Comparison of ENCODE assay signal across 25 cellular contexts in the genomic region with DNA sequence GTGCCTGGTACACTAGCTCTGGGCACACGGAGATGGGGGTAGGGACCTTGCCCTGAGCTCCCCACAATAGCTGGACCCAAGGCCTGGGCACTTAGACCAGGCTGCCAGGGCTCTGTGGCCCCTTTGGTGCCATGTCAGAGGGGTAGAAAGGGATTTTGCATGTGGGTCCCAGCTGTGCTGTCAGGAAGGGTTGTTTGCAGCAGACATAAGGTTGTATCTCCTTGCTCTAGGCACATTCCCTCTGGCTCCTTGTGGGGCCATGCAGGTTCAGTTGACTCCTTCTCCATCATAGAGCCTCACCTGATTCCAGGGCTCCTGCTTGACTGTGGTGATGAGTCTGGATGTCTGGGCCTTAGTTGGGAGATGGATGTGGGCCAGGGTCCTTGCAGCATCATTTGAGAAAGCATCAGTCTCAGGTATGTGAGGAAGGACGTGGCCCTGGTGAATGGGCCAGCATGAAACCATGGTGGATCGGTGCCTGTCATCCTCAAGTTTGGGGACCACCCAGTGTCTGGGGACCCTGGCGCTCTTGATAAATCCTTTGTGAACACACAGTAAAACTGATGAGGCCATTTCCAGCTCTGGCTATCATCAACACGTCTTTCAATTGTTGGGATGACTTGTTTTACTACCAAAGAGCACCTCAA.
DNase-seq lines count a peak whose midpoint lies in the region; ATAC-seq, FAIRE-seq and TF ChIP-seq lines count a peak whose summit lies in the region.
"Had no signal": no experiment of that assay in that cellular context is flagged by ENCODE, and none has a peak within 500 bp of the region (broad histone marks: within the 10 kb centered on the region; RNA-seq: fewer than 3 reads in every experiment).

No MANE protein-coding gene starts in this region.

- H2AFZ ChIP-seq in neuronal stem cell (ENCODE audit: low read length) (no peak overlapping the region), OCI-LY7 (ENCODE audit: low read length) (no peak overlapping the region)

- H4K8ac ChIP-seq in neuronal stem cell (ENCODE audit: low read depth, low read length): no peak overlapping the region

- ATAC-seq in HG03378 (IDR thresholded peaks at IDR 0.05; ENCODE audit: unreplicated experiment): no peak
- ATAC-seq: HCT116, Panc1 had no signal

- POLR2A ChIA-PET in OCI-LY7 (lab: Charles Lee): interaction anchor here (0.9 kb wide), 1 partner anchor 38 kb away, joined by 3 read pairs; no protein-coding TSS in a partner anchor

- no peak for TF ChIP-seq EP300 in esophagus muscularis mucosa (IDR thresholded peaks at IDR 0.05)

- BruUV-seq in OCI-LY7 (replicated peaks; lab: Mats Ljungman, UMichigan): no TSS peak

- no peak overlapping the region for H3K9ac ChIP-seq in neuronal stem cell (ENCODE audit: low read depth, low read length, poor library complexity)
- H3K9ac ChIP-seq: KMS-11 had no signal

- no peak overlapping the region for H2BK12ac ChIP-seq in neuronal stem cell (ENCODE audit: low read length)

- no peak overlapping the region for H3K4me2 ChIP-seq in neuronal stem cell (ENCODE audit: insufficient read depth, low read length, poor library complexity, severe bottlenecking)
- H3K4me2 ChIP-seq in OCI-LY7 (ENCODE audit: low read length): no peak overlapping the region
- H3K4me2 ChIP-seq: KMS-11 had no signal

- H3K4ac ChIP-seq in neuronal stem cell (ENCODE audit: low read length): no peak overlapping the region

- H3K36me3 ChIP-seq in bronchial epithelial cell (ENCODE audit: control insufficient read depth, insufficient read depth, low read length) (no peaks in the 10 kb centered on the region), esophagus muscularis mucosa (no peaks in the 10 kb centered on the region), neuronal stem cell (replicated peaks in 1 of 2; ENCODE audit: control insufficient read depth in 2 of 2, insufficient read depth in 2 of 2, low read length in 2 of 2) (no peaks in the 10 kb centered on the region), spleen (no peaks in the 10 kb centered on the region), OCI-LY7 (ENCODE audit: insufficient read depth, low read length) (no peaks in the 10 kb centered on the region)

- H2BK5ac ChIP-seq in neuronal stem cell (ENCODE audit: low read length): no peak overlapping the region

- H3K14ac ChIP-seq in neuronal stem cell (ENCODE audit: low read length): no peak overlapping the region

- H3K4me3 ChIP-seq in bronchial epithelial cell (ENCODE audit: low read depth, low read length): no peak overlapping the region
- no peak overlapping the region for H3K4me3 ChIP-seq in esophagus muscularis mucosa
- no peak overlapping the region for H3K4me3 ChIP-seq in neuronal stem cell (ENCODE audit: low read length in 2 of 2)
- H3K4me3 ChIP-seq in spleen: no peak overlapping the region
- H3K4me3 ChIP-seq in OCI-LY7 (ENCODE audit: low read depth, low read length, poor library complexity, severe bottlenecking): no peak overlapping the region

- in situ Hi-C loops in KBM-7 (cut with MboI; ENCODE audit: low pct_unique_long_range_greater_than_20kb, low sequenced_read_pairs): no loop called here

- intact Hi-C loops in esophagus muscularis mucosa (cut with DNase I) (no loop called here), spleen (cut with DNase I; ENCODE audit: low total_unique reads) (no loop called here), OCI-LY7 (cut with micrococcal nuclease; ENCODE audit: unreplicated experiment) (no loop called here)

- TF ChIP-seq CTCF in bronchial epithelial cell (IDR thresholded peaks at IDR 0.05; ENCODE audit: insufficient read depth, low read length, severe bottlenecking) (no peak), esophagus muscularis mucosa (IDR thresholded peaks at IDR 0.05) (no peak), spleen (IDR thresholded peaks at IDR 0.05 in 8 of 11, conservative IDR thresholded peaks at IDR 0.05 in 3 of 11) (no peak), OCI-LY7 (conservative IDR thresholded peaks at IDR 0.05; ENCODE audit: low read length) (no peak)

- H3K79me2 ChIP-seq in OCI-LY7 (ENCODE audit: insufficient read depth, low read depth, low read length): no peaks in the 10 kb centered on the region

- H3K79me1 ChIP-seq in neuronal stem cell (ENCODE audit: low read depth, low read length): peaks cover 3% of the 10 kb centered on the region

- DNase-seq in bronchial epithelial cell (ENCODE audit: low read depth) (no peak), esophagus muscularis mucosa (ENCODE audit: extremely low spot score) (peak; percentile 88), neuronal stem cell (ENCODE audit: low spot score) (no peak), spleen (peak; percentile 40), OCI-LY7 (ENCODE audit: low spot score) (no peak), KBM-7 (no peak), LoVo (ENCODE audit: low spot score) (no peak)
- DNase-seq: CD8-positive, alpha-beta memory T cell; DMS 273 treated with DMSO at 0.1 percent for 48 hours; DMS79 treated with DMSO at 0.1 percent for 48 hours; IMR-90; NCI-H1048; NCI-H1417; NCI-H1694; NCI-H2029 treated with DMSO at 0.1 percent for 48 hours; NCI-H2227 treated with DMSO at 0.1 percent for 48 hours; NCI-H526 treated with DMSO at 0.1 percent for 48 hours; SHP77 treated with DMSO at 0.1 percent for 48 hours had no signal

- no peaks in the 10 kb centered on the region for H3K27me3 ChIP-seq in bronchial epithelial cell (ENCODE audit: control insufficient read depth, insufficient read depth, low read length)
- peaks cover 0 to 16% (median 0%) of the 10 kb centered on the region in 4 donors for H3K27me3 ChIP-seq in esophagus muscularis mucosa
- peaks cover 0 to 10% (median 0%) of the 10 kb centered on the region in 3 experiments for H3K27me3 ChIP-seq in neuronal stem cell (ENCODE audit: control insufficient read depth in 3 of 3, insufficient read depth in 3 of 3, low read depth in 1 of 3, low read length in 3 of 3)
- H3K27me3 ChIP-seq in spleen (replicated peaks in 1 of 7): peaks cover 0 to 3% (median 0%) of the 10 kb centered on the region in 7 donors

- WGBS in esophagus muscularis mucosa: 43% methylated on average over 2 of the region's 5 CpGs
- no CpG with 5 or more reads among the region's 5 CpGs for WGBS in neuronal stem cell (ENCODE audit: extremely low coverage in 2 of 2, insufficient read length in 2 of 2, insufficient replicate concordance in 1 of 2), 2 donors
- WGBS in spleen, 5 donors: 75 to 90% (median 86%) methylated on average over 5 of the region's 5 CpGs

- peak overlapping the region; percentile 78 for H2AK5ac ChIP-seq in neuronal stem cell (ENCODE audit: low read depth, low read length)

- H3K23ac ChIP-seq in neuronal stem cell (ENCODE audit: low read depth, low read length, poor library complexity): no peak overlapping the region

- CTCF ChIA-PET in OCI-LY7 (lab: Charles Lee; ENCODE audit: unreplicated experiment): no interaction called here

- H3K4me1 ChIP-seq in esophagus muscularis mucosa (no peaks in the 10 kb centered on the region), neuronal stem cell (ENCODE audit: control insufficient read depth in 2 of 2, insufficient read depth in 1 of 2, low read depth in 1 of 2, low read length in 2 of 2) (peaks cover 1 to 4% of the 10 kb centered on the region in 2 donors), spleen (no peaks in the 10 kb centered on the region), OCI-LY7 (ENCODE audit: insufficient read depth, low read length, poor library complexity, severe bottlenecking) (no peaks in the 10 kb centered on the region)

- H3K27ac ChIP-seq in esophagus muscularis mucosa (replicated peaks in 1 of 4) (no peak overlapping the region), neuronal stem cell (replicated peaks; ENCODE audit: low read length) (no peak overlapping the region), spleen (no peak overlapping the region), OCI-LY7 (ENCODE audit: low read depth, low read length, poor library complexity, severe bottlenecking) (no peak overlapping the region)
- H3K27ac ChIP-seq: C4-2B, KMS-11, RWPE1 had no signal

- no peaks in the 10 kb centered on the region for H3K9me2 ChIP-seq in OCI-LY7 (ENCODE audit: insufficient read depth, low read length)

- peak overlapping the region; percentile 15 for H3K18ac ChIP-seq in neuronal stem cell (ENCODE audit: low read length)

- H4K20me1 ChIP-seq in OCI-LY7 (ENCODE audit: insufficient read depth, low read length): no peaks in the 10 kb centered on the region

- TF ChIP-seq POLR2A in esophagus muscularis mucosa (IDR thresholded peaks at IDR 0.05; ENCODE audit: low read depth) (no peak), spleen (IDR thresholded peaks at IDR 0.05) (no peak)

- H4K91ac ChIP-seq in neuronal stem cell (ENCODE audit: low read depth, low read length, poor library complexity): peak overlapping the region; percentile 9

- peak; percentile 50 for FAIRE-seq in bronchial epithelial cell (lab: Jason Lieb, UNC)
- FAIRE-seq: GM18507 had no signal

- H2BK15ac ChIP-seq in neuronal stem cell (ENCODE audit: low read length): peak overlapping the region; percentile 52

- H2BK120ac ChIP-seq in neuronal stem cell (ENCODE audit: low read depth, low read length): no peak overlapping the region

- no peaks in the 10 kb centered on the region for H3K9me3 ChIP-seq in esophagus muscularis mucosa
- peaks cover 0 to 3% of the 10 kb centered on the region in 2 donors for H3K9me3 ChIP-seq in neuronal stem cell (replicated peaks in 1 of 2; ENCODE audit: control insufficient read depth in 2 of 2, insufficient read depth in 1 of 2, low read depth in 1 of 2, low read length in 2 of 2)
- no peaks in the 10 kb centered on the region for H3K9me3 ChIP-seq in spleen
- no peaks in the 10 kb centered on the region for H3K9me3 ChIP-seq in OCI-LY7 (ENCODE audit: low read length)

Comparison
In these comparisons a context has a peak if more than half of its experiments do, and no peak if none do; other contexts are left out.
1. DNase-seq: peak in esophagus muscularis mucosa (single experiment) and spleen (single experiment); none in bronchial epithelial cell (single experiment), neuronal stem cell (single experiment), OCI-LY7 (single experiment), KBM-7 (single experiment) and LoVo (single experiment).